In genomic region chr15:88465633-88466219, GRCh38 we compare ENCODE assay signal across 1 cellular context.
TF ChIP-seq lines count a peak whose summit lies in the region.

No MANE protein-coding gene starts in this region.

TF ChIP-seq in endothelial cell of umbilical vein, 7 proteins besides CTCF, POLR2A, EP300 and RAD21:
- TF ChIP-seq GATA2 (IDR thresholded peaks at IDR 0.05; ENCODE audit: insufficient read depth, insufficient read length, low read depth, low read length) = peak; percentile 86
- TF ChIP-seq FOS (IDR thresholded peaks at IDR 0.05; ENCODE audit: borderline replicate concordance, insufficient read depth, low read length) = peak; percentile 93
- TF ChIP-seq EZH2 (IDR thresholded peaks at IDR 0.05; ENCODE audit: borderline replicate concordance, low read depth, low read length, severe bottlenecking) = no peak
- peak; percentile 60 for TF ChIP-seq JUN (IDR thresholded peaks at IDR 0.05; ENCODE audit: borderline replicate concordance, insufficient read depth, insufficient read length, low read depth)
- TF ChIP-seq MYC (IDR thresholded peaks at IDR 0.05; ENCODE audit: low read depth, low read length) = no peak
- TF ChIP-seq POLR2AphosphoS5 (IDR thresholded peaks at IDR 0.05; ENCODE audit: insufficient read depth, low read depth, low read length) = peak; percentile 72
- TF ChIP-seq MAX (IDR thresholded peaks at IDR 0.05; ENCODE audit: insufficient read depth, insufficient read length) = no peak
